In the genomic region with DNA sequence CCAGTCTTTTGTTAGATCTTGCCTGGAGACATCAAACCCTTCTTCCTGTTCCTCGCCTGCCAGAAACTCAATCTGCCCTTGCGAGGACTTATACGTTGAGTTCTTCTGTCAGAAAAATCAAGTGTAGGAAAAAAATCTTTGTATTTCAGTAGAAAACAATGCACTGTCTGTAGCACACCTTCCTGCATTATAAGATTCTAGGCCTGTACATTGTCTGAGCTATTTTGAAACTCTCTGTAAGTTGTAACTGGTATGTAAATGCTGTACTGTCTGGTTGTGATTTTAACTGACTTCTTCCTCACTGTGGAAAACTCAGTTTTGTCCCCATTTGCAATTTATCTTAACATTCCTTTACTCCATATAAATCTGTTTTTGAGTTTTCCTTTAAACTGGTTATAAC, we compare ENCODE assay signal across 27 cellular contexts. TPM values are rescaled to one million over a fixed set of nuclear protein-coding genes. Genes with fewer than 3 reads are reported as not detected.
DNase-seq lines count a peak whose midpoint lies in the region; ATAC-seq, FAIRE-seq and TF ChIP-seq lines count a peak whose summit lies in the region.
"Had no signal": no experiment of that assay in that cellular context is flagged by ENCODE, and none has a peak within 500 bp of the region (broad histone marks: within the 10 kb centered on the region; RNA-seq: fewer than 3 reads in every experiment).

No MANE protein-coding gene starts in this region.

- H3K9me3 Mint-ChIP-seq in CD14-positive monocyte: peaks cover 0 to 6% (median 2%) of the 10 kb centered on the region in 7 donors
- H3K9me3 Mint-ChIP-seq in T-helper 2 cell treated with Interferon-gamma antibody and Interleukin-4, amounts not matched to agents 5 μg/mL and 100 μg/mL, for 36 hours: no peaks in the 10 kb centered on the region
- H3K9me3 Mint-ChIP-seq in naive thymus-derived CD4-positive, alpha-beta T cell: peaks cover 0 to 1% (median 0%) of the 10 kb centered on the region in 11 donors
- H3K9me3 Mint-ChIP-seq: CD4-positive, alpha-beta T cell had no signal

- peaks cover 6 to 11% of the 10 kb centered on the region in 2 experiments for H3K4me1 ChIP-seq in trophoblast cell (ENCODE audit: control insufficient read depth in 1 of 2, insufficient read depth in 2 of 2, low read length in 2 of 2)
- H3K4me1 ChIP-seq in naive thymus-derived CD4-positive, alpha-beta T cell (ENCODE audit: control insufficient read depth in 2 of 2, insufficient read depth in 2 of 2, low read length in 2 of 2): peaks cover 0 to 6% of the 10 kb centered on the region in 2 donors

- no peak overlapping the region for H3K14ac ChIP-seq in trophoblast cell (ENCODE audit: low read length)

- no peak overlapping the region for H3K4me2 ChIP-seq in trophoblast cell (ENCODE audit: low read length)

- H3K4me3 ChIP-seq in trophoblast cell (ENCODE audit: low read depth, low read length): no peak overlapping the region
- no peak overlapping the region for H3K4me3 ChIP-seq in naive thymus-derived CD4-positive, alpha-beta T cell (ENCODE audit: low read length)

- DNase-seq in CD14-positive monocyte (ENCODE audit: low spot score) (no peak), trophoblast cell (no peak), germinal center (ENCODE audit: low spot score) (no peak), HTR-8/SVneo (ENCODE audit: insufficient read length, low spot score) (no peak), posterior cingulate gyrus (no peak)
- no peak for DNase-seq in T-helper 2 cell treated with Interferon-gamma antibody and Interleukin-4, amounts not matched to agents 5 μg/mL and 100 μg/mL, for 36 hours (ENCODE audit: low spot score)
- no peak for DNase-seq in naive thymus-derived CD4-positive, alpha-beta T cell
- DNase-seq: 8988T; CD4-positive, alpha-beta T cell; DMS53; Karpas-422; NCI-H1092 treated with DMSO at 0.1 percent for 48 hours; NCI-H1436; NCI-H187 treated with DMSO at 0.1 percent for 48 hours; NCI-H2107; NCI-H524; NCI-H748 treated with DMSO at 0.1 percent for 48 hours; NK-92 treated with Interleukin-12 subunit alpha and Interleukin-12 subunit beta, amount 100 ng/mL, for 24 hours; RPMI8226; SHP77 had no signal

- H3K4ac ChIP-seq in trophoblast cell (ENCODE audit: low read depth, low read length): no peak overlapping the region

- H4K8ac ChIP-seq in trophoblast cell (ENCODE audit: low read depth, low read length): no peak overlapping the region

- TF ChIP-seq CTCF in CD14-positive monocyte (IDR thresholded peaks at IDR 0.05): no peak

- peaks cover 0 to 2% (median 0%) of the 10 kb centered on the region in 3 donors for H3K27me3 Mint-ChIP-seq in CD14-positive monocyte (ENCODE audit: low read depth in 3 of 3)
- peaks cover 25% of the 10 kb centered on the region for H3K27me3 Mint-ChIP-seq in T-helper 2 cell treated with Interferon-gamma antibody and Interleukin-4, amounts not matched to agents 5 μg/mL and 100 μg/mL, for 36 hours (ENCODE audit: low read depth)
- peaks cover 0 to 33% (median 0%) of the 10 kb centered on the region in 5 donors for H3K27me3 Mint-ChIP-seq in naive thymus-derived CD4-positive, alpha-beta T cell
- H3K27me3 Mint-ChIP-seq: CD4-positive, alpha-beta T cell had no signal

- no peak overlapping the region for H3K9ac ChIP-seq in trophoblast cell (ENCODE audit: low read length)

- ATAC-seq in HG02610 (IDR thresholded peaks at IDR 0.05; ENCODE audit: unreplicated experiment): peak; percentile 47
- no peak for ATAC-seq in naive thymus-derived CD4-positive, alpha-beta T cell
- ATAC-seq: HepG2 had no signal

- no peak overlapping the region for H3K4me3 Mint-ChIP-seq in CD14-positive monocyte
- H3K4me3 Mint-ChIP-seq in T-helper 2 cell treated with Interferon-gamma antibody and Interleukin-4, amounts not matched to agents 5 μg/mL and 100 μg/mL, for 36 hours: no peak overlapping the region
- H3K4me3 Mint-ChIP-seq in naive thymus-derived CD4-positive, alpha-beta T cell: no peak overlapping the region
- H3K4me3 Mint-ChIP-seq: CD4-positive, alpha-beta T cell had no signal

- no peaks in the 10 kb centered on the region for H3K27me3 ChIP-seq in trophoblast cell (ENCODE audit: insufficient read depth, low read length)
- no peaks in the 10 kb centered on the region for H3K27me3 ChIP-seq in naive thymus-derived CD4-positive, alpha-beta T cell (ENCODE audit: control insufficient read depth in 2 of 2, insufficient read depth in 2 of 2, low read length in 2 of 2)

- intact Hi-C loops in CD14-positive monocyte (cut with micrococcal nuclease) (no loop called here), posterior cingulate gyrus (cut with DNase I) (no loop called here)
- intact Hi-C loops in naive thymus-derived CD4-positive, alpha-beta T cell (cut with micrococcal nuclease): no loop called here

- no peak overlapping the region for H2BK5ac ChIP-seq in trophoblast cell (ENCODE audit: low read depth, low read length, poor library complexity)

- H3K4me1 Mint-ChIP-seq in CD14-positive monocyte: peaks cover 57% of the 10 kb centered on the region
- peaks cover 9% of the 10 kb centered on the region for H3K4me1 Mint-ChIP-seq in T-helper 2 cell treated with Interferon-gamma antibody and Interleukin-4, amounts not matched to agents 5 μg/mL and 100 μg/mL, for 36 hours (ENCODE audit: low read depth)
- H3K4me1 Mint-ChIP-seq in naive thymus-derived CD4-positive, alpha-beta T cell: peaks cover 0 to 28% (median 7%) of the 10 kb centered on the region in 7 donors

- no peak overlapping the region for H2BK12ac ChIP-seq in trophoblast cell (ENCODE audit: low read length)

- no peak overlapping the region for H2AFZ ChIP-seq in trophoblast cell (ENCODE audit: insufficient read depth, low read length, poor library complexity)

- POLR2A ChIA-PET in naive thymus-derived CD4-positive, alpha-beta T cell (lab: Charles Lee): no interaction called here

- no peaks in the 10 kb centered on the region for H3K36me3 Mint-ChIP-seq in CD14-positive monocyte
- H3K36me3 Mint-ChIP-seq in T-helper 2 cell treated with Interferon-gamma antibody and Interleukin-4, amounts not matched to agents 5 μg/mL and 100 μg/mL, for 36 hours (ENCODE audit: low read depth): no peaks in the 10 kb centered on the region
- peaks cover 0 to 4% (median 0%) of the 10 kb centered on the region in 5 donors for H3K36me3 Mint-ChIP-seq in naive thymus-derived CD4-positive, alpha-beta T cell

- no peak overlapping the region for H4K12ac ChIP-seq in trophoblast cell (ENCODE audit: low read depth, low read length)

- H3K36me3 ChIP-seq in trophoblast cell (ENCODE audit: control insufficient read depth in 1 of 2, insufficient read depth in 2 of 2, low read length in 2 of 2): no peaks in the 10 kb centered on the region
- H3K36me3 ChIP-seq in naive thymus-derived CD4-positive, alpha-beta T cell (ENCODE audit: control insufficient read depth in 2 of 3, insufficient read depth in 3 of 3, low read length in 3 of 3): no peaks in the 10 kb centered on the region

- no peak for FAIRE-seq in HTR-8/SVneo (lab: Jason Lieb, UNC)
- FAIRE-seq: D721Med, H54, HepG2 had no signal

- peak overlapping the region; percentile 12 for H3K27ac ChIP-seq in trophoblast cell (ENCODE audit: low read depth, low read length)
- no peak overlapping the region for H3K27ac ChIP-seq in naive thymus-derived CD4-positive, alpha-beta T cell (ENCODE audit: low read depth, low read length)

- H3K79me1 ChIP-seq in trophoblast cell (ENCODE audit: low read length): no peaks in the 10 kb centered on the region

- no peak overlapping the region for H2BK120ac ChIP-seq in trophoblast cell (ENCODE audit: insufficient read depth, low read length, poor library complexity)

- no CpG with 5 or more reads among the region's 3 CpGs for WGBS in trophoblast cell (ENCODE audit: extremely low coverage, insufficient coverage, insufficient read length)

- CTCF ChIA-PET in naive thymus-derived CD4-positive, alpha-beta T cell (lab: Charles Lee): interaction anchor here (1.7 kb wide), 1 partner anchor 78 kb away, joined by 4 read pairs; no protein-coding TSS in a partner anchor

- H3K79me2 ChIP-seq in trophoblast cell (ENCODE audit: control insufficient read depth, insufficient read depth, low read length, poor library complexity): no peaks in the 10 kb centered on the region

- no peak overlapping the region for H2AK5ac ChIP-seq in trophoblast cell (ENCODE audit: low read length)

- no peak overlapping the region for H3K23ac ChIP-seq in trophoblast cell (ENCODE audit: low read length)

- no peak overlapping the region for H4K91ac ChIP-seq in trophoblast cell (ENCODE audit: low read depth, low read length)

- no peaks in the 10 kb centered on the region for H3K9me3 ChIP-seq in trophoblast cell (ENCODE audit: insufficient read depth, low read depth, low read length)
- no peaks in the 10 kb centered on the region for H3K9me3 ChIP-seq in naive thymus-derived CD4-positive, alpha-beta T cell (ENCODE audit: control insufficient read depth in 2 of 3, low read length in 3 of 3)

- H3K18ac ChIP-seq in trophoblast cell (ENCODE audit: low read length): no peak overlapping the region

- H3K27ac Mint-ChIP-seq in CD14-positive monocyte: peak overlapping the region in 6 of 7 donors; percentile 22 to 77 (median 66)
- H3K27ac Mint-ChIP-seq in T-helper 2 cell treated with Interferon-gamma antibody and Interleukin-4, amounts not matched to agents 5 μg/mL and 100 μg/mL, for 36 hours: peak overlapping the region; percentile 34
- no peak overlapping the region for H3K27ac Mint-ChIP-seq in naive thymus-derived CD4-positive, alpha-beta T cell
- H3K27ac Mint-ChIP-seq: CD4-positive, alpha-beta T cell had no signal

RNA-seq across cellular contexts. Expression of a gene that starts 17.7 kb away (rescaled TPM):
- not detected for polyA plus RNA-seq in CD14-positive monocyte
- polyA plus RNA-seq in trophoblast cell (2013): 0.05 and 0.07 TPM in 2 replicates
- under 1 TPM in 1 of 5 experiments, not detected in 4; 0.07 TPM for total RNA-seq in naive thymus-derived CD4-positive, alpha-beta T cell
- polyA plus RNA-seq in naive thymus-derived CD4-positive, alpha-beta T cell: not detected
- total RNA-seq: CD4-positive, alpha-beta T cell; Daoy; G401; HepG2; HT-29 had no signal
- polyA plus RNA-seq: HepG2 had no signal

RNA-seq across cellular contexts. Expression of a gene that starts 56.7 kb away (rescaled TPM):
- polyA plus RNA-seq in CD14-positive monocyte: 100 to 1,000 TPM; 104 to 113 TPM
- polyA plus RNA-seq in trophoblast cell (2013): 35.6 and 35.8 TPM in 2 replicates
- total RNA-seq in naive thymus-derived CD4-positive, alpha-beta T cell: 100 to 1,000 TPM in 2 of 5 experiments, 10 to 100 TPM in 3; 13.7 to 319 (median 22.9) TPM
- 10 to 100 TPM in 1 of 2 donors, 1 to 10 TPM in 1; 9.8 to 12.1 TPM for polyA plus RNA-seq in naive thymus-derived CD4-positive, alpha-beta T cell

Comparison
In these comparisons a context has a peak if more than half of its experiments do, and no peak if none do; other contexts are left out.
1. H3K27ac Mint-ChIP-seq: peak in CD14-positive monocyte (6 of 7) and T-helper 2 cell treated with Interferon-gamma antibody and Interleukin-4, amounts not matched to agents 5 μg/mL and 100 μg/mL, for 36 hours (single experiment); none in naive thymus-derived CD4-positive, alpha-beta T cell (0 of 9).
2. RNA of a gene that starts 56.7 kb away (polyA plus RNA-seq): 104 to 113 TPM in CD14-positive monocyte; 9.8 to 12.1 TPM in naive thymus-derived CD4-positive, alpha-beta T cell; every median in the first group is over 4 times any median in the second.